Comparison of ENCODE assay signal across 8 cellular contexts in the genomic region with DNA sequence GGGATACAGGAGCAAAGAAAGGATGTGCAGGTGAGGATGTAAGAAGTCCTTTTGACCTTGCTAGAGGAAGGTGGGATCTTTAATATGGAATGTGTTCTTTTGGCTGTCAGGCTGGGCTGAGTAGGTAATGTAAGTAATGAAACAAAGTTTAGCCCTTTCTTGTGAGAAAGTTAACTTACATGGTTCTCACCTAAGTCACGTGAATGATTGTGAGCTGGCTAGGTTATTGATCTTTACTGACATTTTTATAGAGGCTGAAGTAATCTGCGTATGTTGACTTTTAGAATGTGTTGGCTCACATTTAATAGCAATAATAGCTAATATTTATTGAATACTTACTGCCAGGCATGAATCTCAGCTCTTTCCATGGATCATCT. TPM values are rescaled to one million over a fixed set of nuclear protein-coding genes. Genes with fewer than 3 reads are reported as not detected.
DNase-seq lines count a peak whose midpoint lies in the region; ATAC-seq and TF ChIP-seq lines count a peak whose summit lies in the region.

No MANE protein-coding gene starts in this region.

- H3K4me1 ChIP-seq in HCT116 (ENCODE audit: control insufficient read depth in 1 of 2, insufficient read depth in 2 of 2, low read length in 2 of 2): peaks cover 28 to 47% of the 10 kb centered on the region in 2 experiments
- H3K4me1 ChIP-seq in skeletal muscle tissue (ENCODE audit: control insufficient read depth in 3 of 3, insufficient read depth in 3 of 3, low read length in 3 of 3): peaks cover 30 to 37% (median 36%) of the 10 kb centered on the region in 3 donors

- POLR2A ChIA-PET in HCT116 (lab: Charles Lee): interaction anchor here (1.2 to 2.7 kb wide), 2 partner anchors 23 to 41 kb away, joined by 6 to 7 read pairs; no protein-coding TSS in a partner anchor

- TF ChIP-seq RAD21 in HCT116 (IDR thresholded peaks at IDR 0.05; ENCODE audit: low read depth): no peak

- peaks cover 41% of the 10 kb centered on the region; the same call in 1 of the 2 replicates for H4K20me1 ChIP-seq in HCT116 (ENCODE audit: insufficient read depth)

- intact Hi-C loops in HCT116 (cut with micrococcal nuclease): no loop called here
- intact Hi-C loops in sciatic nerve (cut with DNase I): no loop called here

- TF ChIP-seq POLR2A in HCT116 (IDR thresholded peaks at IDR 0.05; ENCODE audit: borderline replicate concordance, extremely low read depth, insufficient read depth, insufficient read length): no peak

- TF ChIP-seq CTCF in HCT116 (IDR thresholded peaks at IDR 0.05 in 2 of 3, conservative IDR thresholded peaks at IDR 0.05 in 1 of 3; ENCODE audit: borderline replicate concordance in 1 of 3, insufficient read depth in 1 of 3, low read depth in 2 of 3, low read length in 2 of 3) (no peak), WI38 (IDR thresholded peaks at IDR 0.05; ENCODE audit: low read depth, low read length) (no peak), fibroblast of villous mesenchyme (IDR thresholded peaks at IDR 0.05; ENCODE audit: insufficient read depth, low read depth, low read length) (no peak), GM10266 (IDR thresholded peaks at IDR 0.05; ENCODE audit: control insufficient read depth, insufficient read depth, low read depth, missing control alignments) (no peak)

- DNase-seq in HCT116 (ENCODE audit: low read depth, low spot score) (no peak), fibroblast of villous mesenchyme (ENCODE audit: low read depth) (no peak), sciatic nerve (ENCODE audit: low spot score) (no peak), GM10266 (ENCODE audit: extremely low spot score) (no peak)

- peak overlapping the region; percentile 81; the same call in 1 of the 2 replicates for H3K4me2 ChIP-seq in HCT116 (ENCODE audit: low read length)

- H3K4me3 ChIP-seq in HCT116 (replicated peaks in 1 of 2; ENCODE audit: low read depth in 1 of 2, low read length in 2 of 2) (no peak overlapping the region), WI38 (ENCODE audit: low read depth, low read length) (peak overlapping the region; percentile 90), fibroblast of villous mesenchyme (ENCODE audit: low read depth, low read length) (peak overlapping the region; percentile 90), skeletal muscle tissue (ENCODE audit: low read length in 3 of 3) (peak overlapping the region in 2 of 3 donors; percentile 29 to 31)

- H3K27ac ChIP-seq in HCT116 (ENCODE audit: low read depth, low read length) (no peak overlapping the region), skeletal muscle tissue (ENCODE audit: low read depth, low read length) (no peak overlapping the region)

- ATAC-seq in HCT116 (no peak), GM21529 (IDR thresholded peaks at IDR 0.05; ENCODE audit: unreplicated experiment) (no peak), HG02938 (IDR thresholded peaks at IDR 0.05; ENCODE audit: unreplicated experiment) (no peak), sciatic nerve (no peak)

- no peaks in the 10 kb centered on the region for H3K9me3 ChIP-seq in HCT116 (ENCODE audit: control insufficient read depth in 1 of 2, insufficient read depth in 1 of 2, low read depth in 1 of 2, low read length in 2 of 2)
- H3K9me3 ChIP-seq in skeletal muscle tissue (ENCODE audit: control insufficient read depth in 3 of 3, low read length in 3 of 3): no peaks in the 10 kb centered on the region

- peaks cover 19 to 36% of the 10 kb centered on the region in 2 experiments; a peak in 3 of 4 replicates for H3K36me3 ChIP-seq in HCT116 (ENCODE audit: control insufficient read depth in 1 of 2, insufficient read depth in 2 of 2, low read length in 2 of 2)
- H3K36me3 ChIP-seq in skeletal muscle tissue (ENCODE audit: control insufficient read depth in 3 of 3, insufficient read depth in 3 of 3, low read length in 3 of 3): peaks cover 0 to 3% (median 0%) of the 10 kb centered on the region in 3 donors

- H3K27me3 ChIP-seq in HCT116 (ENCODE audit: insufficient read depth, low read length): no peaks in the 10 kb centered on the region
- H3K27me3 ChIP-seq in skeletal muscle tissue (ENCODE audit: control insufficient read depth in 3 of 3, insufficient read depth in 3 of 3, low read length in 3 of 3): no peaks in the 10 kb centered on the region

- BruUV-seq in HCT116 (replicated peaks; lab: Mats Ljungman, UMichigan): no TSS peak

- H3K79me2 ChIP-seq in HCT116 (ENCODE audit: insufficient read depth, low read length): peaks cover 76% of the 10 kb centered on the region

- H3K9me2 ChIP-seq in HCT116 (ENCODE audit: insufficient read depth): no peaks in the 10 kb centered on the region

- RAD21 ChIA-PET in HCT116 (lab: Charles Lee; ENCODE audit: low non-redundant PET in 1 of 2, low total read pairs in 2 of 2, uncharacterized antibody in 2 of 2, unreplicated experiment in 2 of 2): no interaction called here

- CTCF ChIA-PET in HCT116 (lab: Charles Lee): interaction anchor here (1.1 kb wide), 1 partner anchor 41 kb away, joined by 3 read pairs; no protein-coding TSS in a partner anchor

- no peak overlapping the region for H3K9ac ChIP-seq in HCT116 (ENCODE audit: low read length)
- H3K9ac ChIP-seq in skeletal muscle tissue (ENCODE audit: low read depth in 1 of 3, low read length in 3 of 3): no peak overlapping the region

- H2AFZ ChIP-seq in HCT116 (ENCODE audit: low read depth, low read length, poor library complexity, severe bottlenecking): no peak overlapping the region

TF ChIP-seq in HCT116, 20 proteins besides CTCF, POLR2A, EP300 and RAD21:
- TF ChIP-seq, protein P1, sequence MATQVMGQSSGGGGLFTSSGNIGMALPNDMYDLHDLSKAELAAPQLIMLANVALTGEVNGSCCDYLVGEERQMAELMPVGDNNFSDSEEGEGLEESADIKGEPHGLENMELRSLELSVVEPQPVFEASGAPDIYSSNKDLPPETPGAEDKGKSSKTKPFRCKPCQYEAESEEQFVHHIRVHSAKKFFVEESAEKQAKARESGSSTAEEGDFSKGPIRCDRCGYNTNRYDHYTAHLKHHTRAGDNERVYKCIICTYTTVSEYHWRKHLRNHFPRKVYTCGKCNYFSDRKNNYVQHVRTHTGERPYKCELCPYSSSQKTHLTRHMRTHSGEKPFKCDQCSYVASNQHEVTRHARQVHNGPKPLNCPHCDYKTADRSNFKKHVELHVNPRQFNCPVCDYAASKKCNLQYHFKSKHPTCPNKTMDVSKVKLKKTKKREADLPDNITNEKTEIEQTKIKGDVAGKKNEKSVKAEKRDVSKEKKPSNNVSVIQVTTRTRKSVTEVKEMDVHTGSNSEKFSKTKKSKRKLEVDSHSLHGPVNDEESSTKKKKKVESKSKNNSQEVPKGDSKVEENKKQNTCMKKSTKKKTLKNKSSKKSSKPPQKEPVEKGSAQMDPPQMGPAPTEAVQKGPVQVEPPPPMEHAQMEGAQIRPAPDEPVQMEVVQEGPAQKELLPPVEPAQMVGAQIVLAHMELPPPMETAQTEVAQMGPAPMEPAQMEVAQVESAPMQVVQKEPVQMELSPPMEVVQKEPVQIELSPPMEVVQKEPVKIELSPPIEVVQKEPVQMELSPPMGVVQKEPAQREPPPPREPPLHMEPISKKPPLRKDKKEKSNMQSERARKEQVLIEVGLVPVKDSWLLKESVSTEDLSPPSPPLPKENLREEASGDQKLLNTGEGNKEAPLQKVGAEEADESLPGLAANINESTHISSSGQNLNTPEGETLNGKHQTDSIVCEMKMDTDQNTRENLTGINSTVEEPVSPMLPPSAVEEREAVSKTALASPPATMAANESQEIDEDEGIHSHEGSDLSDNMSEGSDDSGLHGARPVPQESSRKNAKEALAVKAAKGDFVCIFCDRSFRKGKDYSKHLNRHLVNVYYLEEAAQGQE (IDR thresholded peaks at IDR 0.05; ENCODE audit: low read depth): no peak
- TF ChIP-seq SIN3A (IDR thresholded peaks at IDR 0.05; ENCODE audit: low read depth) (no peak), ZNF274 (IDR thresholded peaks at IDR 0.05; ENCODE audit: low read depth, low read length) (no peak), JUND (IDR thresholded peaks at IDR 0.05) (no peak), POLR2AphosphoS5 (IDR thresholded peaks at IDR 0.05; ENCODE audit: low read depth, low read length) (no peak), SP1 (IDR thresholded peaks at IDR 0.05; ENCODE audit: low read depth) (no peak), SRF (IDR thresholded peaks at IDR 0.05; ENCODE audit: low read depth) (no peak), EZH2 (IDR thresholded peaks at IDR 0.05) (no peak), CEBPB (IDR thresholded peaks at IDR 0.05; ENCODE audit: low read depth) (no peak), CBX3 (IDR thresholded peaks at IDR 0.05; ENCODE audit: low read depth) (no peak), EZH2phosphoT487 (IDR thresholded peaks at IDR 0.05; ENCODE audit: borderline replicate concordance) (no peak), TCF7L2 (IDR thresholded peaks at IDR 0.05; ENCODE audit: borderline replicate concordance, extremely low read depth, insufficient read depth, insufficient read length) (no peak)
- TF ChIP-seq, protein P2, sequence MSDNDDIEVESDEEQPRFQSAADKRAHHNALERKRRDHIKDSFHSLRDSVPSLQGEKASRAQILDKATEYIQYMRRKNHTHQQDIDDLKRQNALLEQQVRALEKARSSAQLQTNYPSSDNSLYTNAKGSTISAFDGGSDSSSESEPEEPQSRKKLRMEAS (IDR thresholded peaks at IDR 0.05): no peak
- TF ChIP-seq, protein P3, sequence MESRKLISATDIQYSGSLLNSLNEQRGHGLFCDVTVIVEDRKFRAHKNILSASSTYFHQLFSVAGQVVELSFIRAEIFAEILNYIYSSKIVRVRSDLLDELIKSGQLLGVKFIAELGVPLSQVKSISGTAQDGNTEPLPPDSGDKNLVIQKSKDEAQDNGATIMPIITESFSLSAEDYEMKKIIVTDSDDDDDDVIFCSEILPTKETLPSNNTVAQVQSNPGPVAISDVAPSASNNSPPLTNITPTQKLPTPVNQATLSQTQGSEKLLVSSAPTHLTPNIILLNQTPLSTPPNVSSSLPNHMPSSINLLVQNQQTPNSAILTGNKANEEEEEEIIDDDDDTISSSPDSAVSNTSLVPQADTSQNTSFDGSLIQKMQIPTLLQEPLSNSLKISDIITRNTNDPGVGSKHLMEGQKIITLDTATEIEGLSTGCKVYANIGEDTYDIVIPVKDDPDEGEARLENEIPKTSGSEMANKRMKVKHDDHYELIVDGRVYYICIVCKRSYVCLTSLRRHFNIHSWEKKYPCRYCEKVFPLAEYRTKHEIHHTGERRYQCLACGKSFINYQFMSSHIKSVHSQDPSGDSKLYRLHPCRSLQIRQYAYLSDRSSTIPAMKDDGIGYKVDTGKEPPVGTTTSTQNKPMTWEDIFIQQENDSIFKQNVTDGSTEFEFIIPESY (IDR thresholded peaks at IDR 0.05; ENCODE audit: extremely low read depth, insufficient replicate concordance, low read length): no peak

RNA-seq across cellular contexts. Expression of a gene that starts 2.6 kb away (rescaled TPM):
- total RNA-seq in HCT116 (2021; ENCODE audit: unreplicated experiment): 190 TPM
- 78.3 and 101 TPM in 2 replicates for polyA plus RNA-seq in HCT116 (2012)
- 10.3 and 19.9 TPM in 2 replicates for total RNA-seq in fibroblast of villous mesenchyme
- total RNA-seq in skeletal muscle tissue: 17.2 TPM
- 34.7 TPM for total RNA-seq in sciatic nerve

Comparison
In these comparisons a context has a peak if more than half of its experiments do, and no peak if none do; other contexts are left out.
1. H3K4me3 ChIP-seq: peak in WI38 (single experiment), fibroblast of villous mesenchyme (single experiment) and skeletal muscle tissue (2 of 3); none in HCT116 (0 of 2).